9 cellular contexts compared by ENCODE assay signal in genomic region chr17:29723283-29724047, GRCh38.
DNase-seq lines count a peak whose midpoint lies in the region; ATAC-seq and TF ChIP-seq lines count a peak whose summit lies in the region.
"Had no signal": no experiment of that assay in that cellular context is flagged by ENCODE, and none has a peak within 500 bp of the region (broad histone marks: within the 10 kb centered on the region; RNA-seq: fewer than 3 reads in every experiment).

No MANE protein-coding gene starts in this region.

- H3F3A ChIP-seq in Loucy (ENCODE audit: low read depth), result peaks cover 10% of the 10 kb centered on the region

- no peaks in the 10 kb centered on the region for H3K9me2 ChIP-seq in Loucy (replicated peaks; ENCODE audit: low read depth, low read length)

- H3K27ac ChIP-seq in skeletal muscle tissue (ENCODE audit: low read depth, low read length), result peak overlapping the region; percentile 66

- peaks cover 11% of the 10 kb centered on the region for H3K36me3 Mint-ChIP-seq in central memory CD8-positive, alpha-beta T cell (ENCODE audit: insufficient read depth)

- peaks cover 58% of the 10 kb centered on the region for H3K79me2 ChIP-seq in Loucy (ENCODE audit: insufficient read depth, low read length)

- peak overlapping the region; percentile 40 for H3K4me3 Mint-ChIP-seq in central memory CD8-positive, alpha-beta T cell

- H3K4me2 ChIP-seq in Loucy (ENCODE audit: low read depth, low read length, poor library complexity, severe bottlenecking), result peak overlapping the region; percentile 49

- H3K27me3 ChIP-seq in Loucy (ENCODE audit: insufficient read depth, low read length, poor library complexity, severe bottlenecking), result no peaks in the 10 kb centered on the region
- H3K27me3 ChIP-seq in skeletal muscle tissue (ENCODE audit: control insufficient read depth in 3 of 3, insufficient read depth in 3 of 3, low read length in 3 of 3), result no peaks in the 10 kb centered on the region

- peak overlapping the region; percentile 17 for H3K9ac ChIP-seq in Loucy (ENCODE audit: low read depth, low read length, poor library complexity, severe bottlenecking)
- H3K9ac ChIP-seq in skeletal muscle tissue (ENCODE audit: low read depth in 1 of 3, low read length in 3 of 3), result peak overlapping the region in 1 of 3 donors; percentile 45

- no peaks in the 10 kb centered on the region for H3K27me3 Mint-ChIP-seq in central memory CD8-positive, alpha-beta T cell

- H3K4me1 Mint-ChIP-seq in central memory CD8-positive, alpha-beta T cell, result peaks cover 79% of the 10 kb centered on the region

- no peaks in the 10 kb centered on the region for H3K9me3 Mint-ChIP-seq in central memory CD8-positive, alpha-beta T cell

- no peak overlapping the region for H2AFZ ChIP-seq in Loucy (ENCODE audit: low read length)

- H3K27ac Mint-ChIP-seq in central memory CD8-positive, alpha-beta T cell (ENCODE audit: low read depth), result peak overlapping the region; percentile 89

- peak overlapping the region; percentile 30 for H3K4me3 ChIP-seq in Loucy (ENCODE audit: low read length, poor library complexity, severe bottlenecking)
- no peak overlapping the region for H3K4me3 ChIP-seq in skeletal muscle tissue (ENCODE audit: low read length in 3 of 3)

- TF ChIP-seq CTCF in Loucy (conservative IDR thresholded peaks at IDR 0.05; ENCODE audit: low read length), result no peak

- no peak for DNase-seq in central memory CD8-positive, alpha-beta T cell (ENCODE audit: low spot score in 2 of 2)
- no peak for DNase-seq in COLO668 (lab: John Stamatoyannopoulos, UW; ENCODE audit: unreplicated experiment)
- no peak for DNase-seq in HPDE6-E6E7 (ENCODE audit: extremely low spot score)
- DNase-seq: NCI-H1092 had no signal

- no peaks in the 10 kb centered on the region for H4K20me1 ChIP-seq in Loucy (ENCODE audit: insufficient read depth, low read length, poor library complexity, severe bottlenecking)

- ATAC-seq in GM18861 (IDR thresholded peaks at IDR 0.05; ENCODE audit: unreplicated experiment) (peak; percentile 38), HG03139 (IDR thresholded peaks at IDR 0.05; ENCODE audit: unreplicated experiment) (no peak), HG03354 (IDR thresholded peaks at IDR 0.05; ENCODE audit: poor library complexity, severe bottlenecking, unreplicated experiment) (no peak)
- ATAC-seq in central memory CD8-positive, alpha-beta T cell (replicated peaks; ENCODE audit: extremely low read depth, poor library complexity, severe bottlenecking), result peak; percentile 46

- H3K36me3 ChIP-seq in Loucy (ENCODE audit: insufficient read depth, low read length), result peaks cover 1% of the 10 kb centered on the region; the same call in 1 of the 2 replicates
- H3K36me3 ChIP-seq in skeletal muscle tissue (ENCODE audit: control insufficient read depth in 3 of 3, insufficient read depth in 3 of 3, low read length in 3 of 3), result peaks cover 0 to 3% (median under 1%) of the 10 kb centered on the region in 3 donors

- H3K9me3 ChIP-seq in Loucy (ENCODE audit: insufficient read depth, low read depth, low read length) (peaks cover 3% of the 10 kb centered on the region; the same call in 1 of the 2 replicates), skeletal muscle tissue (ENCODE audit: control insufficient read depth in 3 of 3, low read length in 3 of 3) (no peaks in the 10 kb centered on the region)

- peaks cover 58% of the 10 kb centered on the region for H3K4me1 ChIP-seq in Loucy (ENCODE audit: insufficient read depth, low read length, poor library complexity, severe bottlenecking)
- H3K4me1 ChIP-seq in skeletal muscle tissue (ENCODE audit: control insufficient read depth in 3 of 3, insufficient read depth in 3 of 3, low read length in 3 of 3), result peaks cover 26 to 32% (median 27%) of the 10 kb centered on the region in 3 donors

Comparison
In these comparisons a context has a peak if more than half of its experiments do, and no peak if none do; other contexts are left out.
1. ATAC-seq: peak in GM18861 (single experiment) and central memory CD8-positive, alpha-beta T cell (single experiment); none in HG03139 (single experiment) and HG03354 (single experiment).